Comparison of ENCODE assay signal across 1 cellular context in the genomic region with DNA sequence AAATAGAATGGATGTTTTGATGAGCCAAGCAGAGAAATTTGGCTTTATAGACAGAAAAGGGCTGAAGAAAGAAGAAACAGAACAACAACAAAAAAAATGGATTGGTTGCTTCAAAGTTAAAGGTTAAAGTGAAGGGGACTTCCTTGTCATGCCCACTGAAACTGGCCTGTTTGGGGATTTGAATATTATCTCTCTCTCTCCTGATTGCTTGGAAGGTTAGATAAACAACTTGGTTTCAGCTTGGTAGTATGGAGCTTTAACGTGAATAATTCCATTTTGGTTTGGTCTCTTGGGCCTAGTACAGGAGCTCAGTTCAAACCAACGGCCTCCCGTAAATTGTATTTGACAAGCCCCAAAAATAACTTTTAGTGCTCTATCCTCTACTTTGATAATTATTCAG.
TF ChIP-seq lines count a peak whose summit lies in the region.

No MANE protein-coding gene starts in this region.

TF ChIP-seq in K562, 482 proteins besides CTCF, POLR2A, EP300 and RAD21 (continued from another document and continues in another):
- TF ChIP-seq, protein P1, sequence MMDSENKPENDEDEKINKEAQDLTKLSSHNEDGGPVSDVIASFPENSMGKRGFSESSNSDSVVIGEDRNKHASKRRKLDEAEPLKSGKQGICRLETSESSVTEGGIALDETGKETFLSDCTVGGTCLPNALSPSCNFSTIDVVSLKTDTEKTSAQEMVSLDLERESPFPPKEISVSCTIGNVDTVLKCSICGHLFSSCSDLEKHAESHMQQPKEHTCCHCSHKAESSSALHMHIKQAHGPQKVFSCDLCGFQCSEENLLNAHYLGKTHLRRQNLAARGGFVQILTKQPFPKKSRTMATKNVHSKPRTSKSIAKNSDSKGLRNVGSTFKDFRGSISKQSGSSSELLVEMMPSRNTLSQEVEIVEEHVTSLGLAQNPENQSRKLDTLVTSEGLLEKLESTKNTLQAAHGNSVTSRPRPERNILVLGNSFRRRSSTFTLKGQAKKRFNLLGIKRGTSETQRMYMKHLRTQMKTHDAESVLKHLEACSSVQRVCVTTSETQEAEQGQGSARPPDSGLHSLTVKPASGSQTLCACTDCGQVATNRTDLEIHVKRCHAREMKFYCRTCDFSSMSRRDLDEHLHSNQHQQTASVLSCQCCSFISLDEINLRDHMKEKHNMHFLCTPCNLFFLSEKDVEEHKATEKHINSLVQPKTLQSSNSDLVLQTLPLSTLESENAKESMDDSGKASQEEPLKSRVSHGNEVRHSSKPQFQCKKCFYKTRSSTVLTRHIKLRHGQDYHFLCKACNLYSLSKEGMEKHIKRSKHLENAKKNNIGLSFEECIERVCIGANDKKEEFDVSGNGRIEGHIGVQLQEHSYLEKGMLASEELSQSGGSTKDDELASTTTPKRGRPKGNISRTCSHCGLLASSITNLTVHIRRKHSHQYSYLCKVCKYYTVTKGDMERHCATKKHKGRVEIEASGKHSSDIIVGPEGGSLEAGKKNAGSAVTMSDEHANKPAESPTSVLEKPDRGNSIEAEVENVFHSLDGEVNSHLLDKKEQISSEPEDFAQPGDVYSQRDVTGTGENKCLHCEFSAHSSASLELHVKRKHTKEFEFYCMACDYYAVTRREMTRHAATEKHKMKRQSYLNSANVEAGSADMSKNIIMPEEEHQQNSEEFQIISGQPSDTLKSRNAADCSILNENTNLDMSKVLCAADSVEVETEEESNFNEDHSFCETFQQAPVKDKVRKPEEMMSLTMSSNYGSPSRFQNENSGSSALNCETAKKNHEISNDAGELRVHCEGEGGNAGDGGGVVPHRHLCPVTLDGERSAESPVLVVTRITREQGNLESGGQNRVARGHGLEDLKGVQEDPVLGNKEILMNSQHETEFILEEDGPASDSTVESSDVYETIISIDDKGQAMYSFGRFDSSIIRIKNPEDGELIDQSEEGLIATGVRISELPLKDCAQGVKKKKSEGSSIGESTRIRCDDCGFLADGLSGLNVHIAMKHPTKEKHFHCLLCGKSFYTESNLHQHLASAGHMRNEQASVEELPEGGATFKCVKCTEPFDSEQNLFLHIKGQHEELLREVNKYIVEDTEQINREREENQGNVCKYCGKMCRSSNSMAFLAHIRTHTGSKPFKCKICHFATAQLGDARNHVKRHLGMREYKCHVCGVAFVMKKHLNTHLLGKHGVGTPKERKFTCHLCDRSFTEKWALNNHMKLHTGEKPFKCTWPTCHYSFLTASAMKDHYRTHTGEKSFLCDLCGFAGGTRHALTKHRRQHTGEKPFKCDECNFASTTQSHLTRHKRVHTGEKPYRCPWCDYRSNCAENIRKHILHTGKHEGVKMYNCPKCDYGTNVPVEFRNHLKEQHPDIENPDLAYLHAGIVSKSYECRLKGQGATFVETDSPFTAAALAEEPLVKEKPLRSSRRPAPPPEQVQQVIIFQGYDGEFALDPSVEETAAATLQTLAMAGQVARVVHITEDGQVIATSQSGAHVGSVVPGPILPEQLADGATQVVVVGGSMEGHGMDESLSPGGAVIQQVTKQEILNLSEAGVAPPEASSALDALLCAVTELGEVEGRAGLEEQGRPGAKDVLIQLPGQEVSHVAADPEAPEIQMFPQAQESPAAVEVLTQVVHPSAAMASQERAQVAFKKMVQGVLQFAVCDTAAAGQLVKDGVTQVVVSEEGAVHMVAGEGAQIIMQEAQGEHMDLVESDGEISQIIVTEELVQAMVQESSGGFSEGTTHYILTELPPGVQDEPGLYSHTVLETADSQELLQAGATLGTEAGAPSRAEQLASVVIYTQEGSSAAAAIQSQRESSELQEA (IDR thresholded peaks at IDR 0.05; ENCODE audit: low read depth), result no peak
- TF ChIP-seq ZNF197 (CRISPR knock-in tag; IDR thresholded peaks at IDR 0.05; ENCODE audit: low read depth) (peak; percentile 73; the same call in 1 of the 2 replicates), GATAD2A (IDR thresholded peaks at IDR 0.05) (no peak), HIVEP1 (CRISPR knock-in tag; IDR thresholded peaks at IDR 0.05) (peak; percentile 65; the same call in 1 of the 2 replicates), EHMT2 (IDR thresholded peaks at IDR 0.05) (no peak), JUND (IDR thresholded peaks at IDR 0.05; ENCODE audit: borderline replicate concordance, low read depth, low read length) (no peak), JUND (tag; IDR thresholded peaks at IDR 0.05; ENCODE audit: borderline replicate concordance, low read depth, low read length) (peak; percentile 23; the same call in 1 of the 3 replicates), MCM7 (IDR thresholded peaks at IDR 0.05) (no peak), HDAC8 (tag; IDR thresholded peaks at IDR 0.05) (0 out of 2 replicates have a peak, but pooled peaks have one; percentile 30), FOXA3 (CRISPR knock-in tag; conservative IDR thresholded peaks at IDR 0.05 in 1 of 2, IDR thresholded peaks at IDR 0.05 in 1 of 2) (peak in 1 of 2 experiments; percentile 47; a peak in 1 of 4 replicates), MCM5 (IDR thresholded peaks at IDR 0.05; ENCODE audit: low read depth) (no peak), NEUROD1 (IDR thresholded peaks at IDR 0.05; ENCODE audit: borderline replicate concordance, low read depth, low read length, partially characterized antibody) (no peak), SP1 (CRISPR knock-in tag; IDR thresholded peaks at IDR 0.05) (no peak), ZSCAN32 (CRISPR knock-in tag; IDR thresholded peaks at IDR 0.05) (no peak), BRF1 (IDR thresholded peaks at IDR 0.05; ENCODE audit: borderline replicate concordance, extremely low read depth, insufficient read length) (no peak), DMBX1 (CRISPR knock-in tag; IDR thresholded peaks at IDR 0.05; ENCODE audit: borderline replicate concordance) (peak; percentile 86), ZNF764 (CRISPR knock-in tag; IDR thresholded peaks at IDR 0.05; ENCODE audit: low read depth) (no peak), PTRF (tag; IDR thresholded peaks at IDR 0.05) (peak; percentile 51; the same call in 1 of the 2 replicates), ZKSCAN8 (CRISPR knock-in tag; IDR thresholded peaks at IDR 0.05) (peak; percentile 58; the same call in 1 of the 2 replicates), RCOR1 (IDR thresholded peaks at IDR 0.05; ENCODE audit: borderline replicate concordance in 1 of 2, low read depth in 2 of 2, low read length in 2 of 2) (0 out of 4 replicates have a peak, but pooled peaks of 1 of the 2 experiments have one; percentile 30), GTF2A2 (tag; IDR thresholded peaks at IDR 0.05) (no peak), ZNF444 (CRISPR knock-in tag; IDR thresholded peaks at IDR 0.05) (peak; percentile 30; the same call in 1 of the 2 replicates), MYBL2 (IDR thresholded peaks at IDR 0.05; ENCODE audit: low read depth) (peak; percentile 84), MYBL2 (CRISPR knock-in tag; IDR thresholded peaks at IDR 0.05; ENCODE audit: borderline replicate concordance) (no peak), ASH1L (IDR thresholded peaks at IDR 0.05; ENCODE audit: borderline replicate concordance, low read depth, partially characterized antibody) (no peak), NCOA2 (IDR thresholded peaks at IDR 0.05; ENCODE audit: partially characterized antibody in 2 of 2) (no peak), NR4A1 (CRISPR knock-in tag; IDR thresholded peaks at IDR 0.05) (no peak), NR4A1 (tag; IDR thresholded peaks at IDR 0.05) (peak; percentile 78), NR2F6 (CRISPR knock-in tag; IDR thresholded peaks at IDR 0.05) (no peak), ARID1B (IDR thresholded peaks at IDR 0.05) (peak; percentile 30), ESRRA (IDR thresholded peaks at IDR 0.05; ENCODE audit: borderline replicate concordance, low read depth) (peak; percentile 32; the same call in 1 of the 2 replicates), ATF1 (CRISPR knock-in tag; IDR thresholded peaks at IDR 0.05) (no peak), ATF1 (tag; IDR thresholded peaks at IDR 0.05) (0 out of 2 replicates have a peak, but pooled peaks have one; percentile 18), ZNF324 (CRISPR knock-in tag; IDR thresholded peaks at IDR 0.05) (no peak), ZFX (CRISPR knock-in tag; IDR thresholded peaks at IDR 0.05) (0 out of 2 replicates have a peak, but pooled peaks have one; percentile 47)
- TF ChIP-seq, protein P2, sequence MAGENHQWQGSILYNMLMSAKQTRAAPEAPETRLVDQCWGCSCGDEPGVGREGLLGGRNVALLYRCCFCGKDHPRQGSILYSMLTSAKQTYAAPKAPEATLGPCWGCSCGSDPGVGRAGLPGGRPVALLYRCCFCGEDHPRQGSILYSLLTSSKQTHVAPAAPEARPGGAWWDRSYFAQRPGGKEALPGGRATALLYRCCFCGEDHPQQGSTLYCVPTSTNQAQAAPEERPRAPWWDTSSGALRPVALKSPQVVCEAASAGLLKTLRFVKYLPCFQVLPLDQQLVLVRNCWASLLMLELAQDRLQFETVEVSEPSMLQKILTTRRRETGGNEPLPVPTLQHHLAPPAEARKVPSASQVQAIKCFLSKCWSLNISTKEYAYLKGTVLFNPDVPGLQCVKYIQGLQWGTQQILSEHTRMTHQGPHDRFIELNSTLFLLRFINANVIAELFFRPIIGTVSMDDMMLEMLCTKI (IDR thresholded peaks at IDR 0.05; ENCODE audit: partially characterized antibody), result no peak
- TF ChIP-seq, protein P3, sequence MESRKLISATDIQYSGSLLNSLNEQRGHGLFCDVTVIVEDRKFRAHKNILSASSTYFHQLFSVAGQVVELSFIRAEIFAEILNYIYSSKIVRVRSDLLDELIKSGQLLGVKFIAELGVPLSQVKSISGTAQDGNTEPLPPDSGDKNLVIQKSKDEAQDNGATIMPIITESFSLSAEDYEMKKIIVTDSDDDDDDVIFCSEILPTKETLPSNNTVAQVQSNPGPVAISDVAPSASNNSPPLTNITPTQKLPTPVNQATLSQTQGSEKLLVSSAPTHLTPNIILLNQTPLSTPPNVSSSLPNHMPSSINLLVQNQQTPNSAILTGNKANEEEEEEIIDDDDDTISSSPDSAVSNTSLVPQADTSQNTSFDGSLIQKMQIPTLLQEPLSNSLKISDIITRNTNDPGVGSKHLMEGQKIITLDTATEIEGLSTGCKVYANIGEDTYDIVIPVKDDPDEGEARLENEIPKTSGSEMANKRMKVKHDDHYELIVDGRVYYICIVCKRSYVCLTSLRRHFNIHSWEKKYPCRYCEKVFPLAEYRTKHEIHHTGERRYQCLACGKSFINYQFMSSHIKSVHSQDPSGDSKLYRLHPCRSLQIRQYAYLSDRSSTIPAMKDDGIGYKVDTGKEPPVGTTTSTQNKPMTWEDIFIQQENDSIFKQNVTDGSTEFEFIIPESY (CRISPR knock-in tag; IDR thresholded peaks at IDR 0.05), result no peak
- TF ChIP-seq, protein P4, sequence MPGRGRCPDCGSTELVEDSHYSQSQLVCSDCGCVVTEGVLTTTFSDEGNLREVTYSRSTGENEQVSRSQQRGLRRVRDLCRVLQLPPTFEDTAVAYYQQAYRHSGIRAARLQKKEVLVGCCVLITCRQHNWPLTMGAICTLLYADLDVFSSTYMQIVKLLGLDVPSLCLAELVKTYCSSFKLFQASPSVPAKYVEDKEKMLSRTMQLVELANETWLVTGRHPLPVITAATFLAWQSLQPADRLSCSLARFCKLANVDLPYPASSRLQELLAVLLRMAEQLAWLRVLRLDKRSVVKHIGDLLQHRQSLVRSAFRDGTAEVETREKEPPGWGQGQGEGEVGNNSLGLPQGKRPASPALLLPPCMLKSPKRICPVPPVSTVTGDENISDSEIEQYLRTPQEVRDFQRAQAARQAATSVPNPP (IDR thresholded peaks at IDR 0.05; ENCODE audit: borderline replicate concordance, insufficient read depth, insufficient read length), result no peak
- TF ChIP-seq, protein P5, sequence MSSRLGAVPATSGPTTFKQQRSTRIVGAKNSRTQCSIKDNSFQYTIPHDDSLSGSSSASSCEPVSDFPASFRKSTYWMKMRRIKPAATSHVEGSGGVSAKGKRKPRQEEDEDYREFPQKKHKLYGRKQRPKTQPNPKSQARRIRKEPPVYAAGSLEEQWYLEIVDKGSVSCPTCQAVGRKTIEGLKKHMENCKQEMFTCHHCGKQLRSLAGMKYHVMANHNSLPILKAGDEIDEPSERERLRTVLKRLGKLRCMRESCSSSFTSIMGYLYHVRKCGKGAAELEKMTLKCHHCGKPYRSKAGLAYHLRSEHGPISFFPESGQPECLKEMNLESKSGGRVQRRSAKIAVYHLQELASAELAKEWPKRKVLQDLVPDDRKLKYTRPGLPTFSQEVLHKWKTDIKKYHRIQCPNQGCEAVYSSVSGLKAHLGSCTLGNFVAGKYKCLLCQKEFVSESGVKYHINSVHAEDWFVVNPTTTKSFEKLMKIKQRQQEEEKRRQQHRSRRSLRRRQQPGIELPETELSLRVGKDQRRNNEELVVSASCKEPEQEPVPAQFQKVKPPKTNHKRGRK (tag; IDR thresholded peaks at IDR 0.05), result no peak
- TF ChIP-seq, protein P6, sequence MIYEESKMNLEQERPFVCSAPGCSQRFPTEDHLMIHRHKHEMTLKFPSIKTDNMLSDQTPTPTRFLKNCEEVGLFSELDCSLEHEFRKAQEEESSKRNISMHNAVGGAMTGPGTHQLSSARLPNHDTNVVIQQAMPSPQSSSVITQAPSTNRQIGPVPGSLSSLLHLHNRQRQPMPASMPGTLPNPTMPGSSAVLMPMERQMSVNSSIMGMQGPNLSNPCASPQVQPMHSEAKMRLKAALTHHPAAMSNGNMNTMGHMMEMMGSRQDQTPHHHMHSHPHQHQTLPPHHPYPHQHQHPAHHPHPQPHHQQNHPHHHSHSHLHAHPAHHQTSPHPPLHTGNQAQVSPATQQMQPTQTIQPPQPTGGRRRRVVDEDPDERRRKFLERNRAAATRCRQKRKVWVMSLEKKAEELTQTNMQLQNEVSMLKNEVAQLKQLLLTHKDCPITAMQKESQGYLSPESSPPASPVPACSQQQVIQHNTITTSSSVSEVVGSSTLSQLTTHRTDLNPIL (CRISPR knock-in tag; IDR thresholded peaks at IDR 0.05), result no peak
- TF ChIP-seq, protein P7, sequence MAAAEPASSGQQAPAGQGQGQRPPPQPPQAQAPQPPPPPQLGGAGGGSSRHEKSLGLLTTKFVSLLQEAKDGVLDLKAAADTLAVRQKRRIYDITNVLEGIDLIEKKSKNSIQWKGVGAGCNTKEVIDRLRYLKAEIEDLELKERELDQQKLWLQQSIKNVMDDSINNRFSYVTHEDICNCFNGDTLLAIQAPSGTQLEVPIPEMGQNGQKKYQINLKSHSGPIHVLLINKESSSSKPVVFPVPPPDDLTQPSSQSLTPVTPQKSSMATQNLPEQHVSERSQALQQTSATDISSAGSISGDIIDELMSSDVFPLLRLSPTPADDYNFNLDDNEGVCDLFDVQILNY (CRISPR knock-in tag; IDR thresholded peaks at IDR 0.05), result no peak
- TF ChIP-seq, protein P8, sequence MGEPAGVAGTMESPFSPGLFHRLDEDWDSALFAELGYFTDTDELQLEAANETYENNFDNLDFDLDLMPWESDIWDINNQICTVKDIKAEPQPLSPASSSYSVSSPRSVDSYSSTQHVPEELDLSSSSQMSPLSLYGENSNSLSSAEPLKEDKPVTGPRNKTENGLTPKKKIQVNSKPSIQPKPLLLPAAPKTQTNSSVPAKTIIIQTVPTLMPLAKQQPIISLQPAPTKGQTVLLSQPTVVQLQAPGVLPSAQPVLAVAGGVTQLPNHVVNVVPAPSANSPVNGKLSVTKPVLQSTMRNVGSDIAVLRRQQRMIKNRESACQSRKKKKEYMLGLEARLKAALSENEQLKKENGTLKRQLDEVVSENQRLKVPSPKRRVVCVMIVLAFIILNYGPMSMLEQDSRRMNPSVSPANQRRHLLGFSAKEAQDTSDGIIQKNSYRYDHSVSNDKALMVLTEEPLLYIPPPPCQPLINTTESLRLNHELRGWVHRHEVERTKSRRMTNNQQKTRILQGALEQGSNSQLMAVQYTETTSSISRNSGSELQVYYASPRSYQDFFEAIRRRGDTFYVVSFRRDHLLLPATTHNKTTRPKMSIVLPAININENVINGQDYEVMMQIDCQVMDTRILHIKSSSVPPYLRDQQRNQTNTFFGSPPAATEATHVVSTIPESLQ (CRISPR knock-in tag; IDR thresholded peaks at IDR 0.05), result no peak
- TF ChIP-seq, protein P9, sequence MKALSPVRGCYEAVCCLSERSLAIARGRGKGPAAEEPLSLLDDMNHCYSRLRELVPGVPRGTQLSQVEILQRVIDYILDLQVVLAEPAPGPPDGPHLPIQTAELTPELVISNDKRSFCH (CRISPR knock-in tag; IDR thresholded peaks at IDR 0.05), result no peak
- TF ChIP-seq, protein P9 (tag; IDR thresholded peaks at IDR 0.05), result peak; percentile 68; the same call in 1 of the 2 replicates
